1 cellular context compared by ENCODE assay signal in genomic region chr3:8608041-8608790, GRCh38.
TF ChIP-seq lines count a peak whose summit lies in the region.

No MANE protein-coding gene starts in this region.

TF ChIP-seq in IMR-90, 13 proteins besides CTCF, POLR2A, EP300 and RAD21:
- TF ChIP-seq SMC3 (IDR thresholded peaks at IDR 0.05; ENCODE audit: low read depth, low read length): no peak
- TF ChIP-seq RFX5 (IDR thresholded peaks at IDR 0.05; ENCODE audit: low read depth, low read length): no peak
- no peak for TF ChIP-seq FOS (IDR thresholded peaks at IDR 0.05; ENCODE audit: low read depth, low read length)
- TF ChIP-seq NFE2L2 (IDR thresholded peaks at IDR 0.05; ENCODE audit: low read depth, low read length): no peak
- TF ChIP-seq RCOR1 (IDR thresholded peaks at IDR 0.05; ENCODE audit: insufficient replicate concordance, low read length): no peak
- no peak for TF ChIP-seq MAZ (IDR thresholded peaks at IDR 0.05; ENCODE audit: borderline replicate concordance, low read depth, low read length)
- TF ChIP-seq MAFK (IDR thresholded peaks at IDR 0.05; ENCODE audit: low read depth, low read length): no peak
- no peak for TF ChIP-seq MXI1 (IDR thresholded peaks at IDR 0.05; ENCODE audit: borderline replicate concordance, low read depth, low read length)
- TF ChIP-seq, protein P1, sequence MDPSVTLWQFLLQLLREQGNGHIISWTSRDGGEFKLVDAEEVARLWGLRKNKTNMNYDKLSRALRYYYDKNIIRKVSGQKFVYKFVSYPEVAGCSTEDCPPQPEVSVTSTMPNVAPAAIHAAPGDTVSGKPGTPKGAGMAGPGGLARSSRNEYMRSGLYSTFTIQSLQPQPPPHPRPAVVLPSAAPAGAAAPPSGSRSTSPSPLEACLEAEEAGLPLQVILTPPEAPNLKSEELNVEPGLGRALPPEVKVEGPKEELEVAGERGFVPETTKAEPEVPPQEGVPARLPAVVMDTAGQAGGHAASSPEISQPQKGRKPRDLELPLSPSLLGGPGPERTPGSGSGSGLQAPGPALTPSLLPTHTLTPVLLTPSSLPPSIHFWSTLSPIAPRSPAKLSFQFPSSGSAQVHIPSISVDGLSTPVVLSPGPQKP (IDR thresholded peaks at IDR 0.05; ENCODE audit: borderline replicate concordance, low read depth, low read length): no peak
- no peak for TF ChIP-seq BHLHE40 (IDR thresholded peaks at IDR 0.05; ENCODE audit: low read depth, low read length)
- no peak for TF ChIP-seq CHD1 (IDR thresholded peaks at IDR 0.05; ENCODE audit: low read depth, low read length)
- TF ChIP-seq, protein P2, sequence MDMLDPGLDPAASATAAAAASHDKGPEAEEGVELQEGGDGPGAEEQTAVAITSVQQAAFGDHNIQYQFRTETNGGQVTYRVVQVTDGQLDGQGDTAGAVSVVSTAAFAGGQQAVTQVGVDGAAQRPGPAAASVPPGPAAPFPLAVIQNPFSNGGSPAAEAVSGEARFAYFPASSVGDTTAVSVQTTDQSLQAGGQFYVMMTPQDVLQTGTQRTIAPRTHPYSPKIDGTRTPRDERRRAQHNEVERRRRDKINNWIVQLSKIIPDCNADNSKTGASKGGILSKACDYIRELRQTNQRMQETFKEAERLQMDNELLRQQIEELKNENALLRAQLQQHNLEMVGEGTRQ (IDR thresholded peaks at IDR 0.05; ENCODE audit: low read depth, low read length): no peak
- no peak for TF ChIP-seq CEBPB (IDR thresholded peaks at IDR 0.05; ENCODE audit: low read depth, low read length)
